Comparison of ENCODE assay signal across 8 cellular contexts in the genomic region with DNA sequence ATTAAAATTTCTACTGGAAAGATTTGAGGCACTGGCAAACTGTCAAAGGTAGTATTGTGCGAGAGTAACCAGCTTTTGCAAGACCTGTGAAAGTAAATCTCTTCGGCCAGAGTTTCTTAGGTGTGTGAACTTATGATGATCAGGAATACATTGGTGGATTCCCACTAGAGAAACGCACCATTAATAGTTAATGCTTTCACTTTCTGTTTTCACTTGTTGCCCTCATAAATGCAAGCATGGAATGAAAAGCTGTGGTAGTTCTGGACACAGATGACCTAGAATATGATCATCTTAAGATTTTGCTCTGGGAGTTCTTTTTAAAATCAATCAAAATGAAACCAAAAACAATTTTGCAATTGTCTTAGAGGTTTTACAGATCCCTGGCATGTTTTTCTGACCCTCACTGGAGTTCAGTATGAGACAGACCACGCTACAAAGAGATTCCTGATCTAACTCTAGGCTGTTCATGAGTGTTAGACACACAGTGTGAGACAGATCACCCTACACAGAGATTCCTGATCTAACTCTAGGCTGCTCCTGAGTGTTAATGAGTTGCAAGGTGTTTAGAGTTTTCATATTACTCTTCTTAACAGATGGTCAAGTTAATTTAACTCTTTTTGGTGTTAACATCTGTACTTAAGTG.
A peak's percentile ranks its signal among the peaks of the same experiment; 100 is the strongest.
DNase-seq lines count a peak whose midpoint lies in the region; ATAC-seq and TF ChIP-seq lines count a peak whose summit lies in the region.

No MANE protein-coding gene starts in this region.

- H3K9me3 Mint-ChIP-seq in T-helper 2 cell treated with Interferon-gamma antibody and Interleukin-4, amounts not matched to agents 5 μg/mL and 100 μg/mL, for 36 hours: no peaks in the 10 kb centered on the region
- peaks cover 12% of the 10 kb centered on the region for H3K9me3 Mint-ChIP-seq in mesothelial cell of epicardium

- H3K36me3 ChIP-seq in GM23248 (ENCODE audit: low read depth): 0 out of 2 replicates have a peak, but pooled peaks cover 4% of the 10 kb centered on the region

- peaks cover 12% of the 10 kb centered on the region for H3K4me1 Mint-ChIP-seq in T-helper 2 cell treated with Interferon-gamma antibody and Interleukin-4, amounts not matched to agents 5 μg/mL and 100 μg/mL, for 36 hours (ENCODE audit: low read depth)
- peaks cover 16% of the 10 kb centered on the region for H3K4me1 Mint-ChIP-seq in mesothelial cell of epicardium

- H3K27ac ChIP-seq in GM23248: no peak overlapping the region

- in situ Hi-C loops in GM13976 (cut with MboI; ENCODE audit: low sequenced_read_pairs, unreplicated experiment) (no loop called here), GM23248 (cut with MboI) (loop anchor here (25.0 kb wide), 1 partner anchor 383 kb away; no protein-coding TSS in a partner anchor)

- H3K9me2 ChIP-seq in GM23248 (ENCODE audit: insufficient read depth): no peaks in the 10 kb centered on the region

- peak overlapping the region; percentile 44 for H3K4me3 ChIP-seq in GM23248

- TF ChIP-seq CTCF in GM13976 (IDR thresholded peaks at IDR 0.05; ENCODE audit: borderline replicate concordance, control extremely low read depth, extremely low read depth, insufficient read depth, missing control alignments): no peak
- TF ChIP-seq CTCF in mesothelial cell of epicardium (IDR thresholded peaks at IDR 0.05; ENCODE audit: unreplicated experiment): no peak

- H3K27me3 Mint-ChIP-seq in T-helper 2 cell treated with Interferon-gamma antibody and Interleukin-4, amounts not matched to agents 5 μg/mL and 100 μg/mL, for 36 hours (ENCODE audit: low read depth): no peaks in the 10 kb centered on the region
- no peaks in the 10 kb centered on the region for H3K27me3 Mint-ChIP-seq in mesothelial cell of epicardium (ENCODE audit: low read depth)

- WGBS in GM23248 (ENCODE audit: low coverage in 1 of 2, low lambda C conversion rate in 2 of 2, missing lambda C conversion rate in 2 of 2), 2 experiments: 23 to 31% methylated on average over 4 of the region's 4 CpGs

- peak overlapping the region; percentile 70 for H3K4me2 ChIP-seq in GM23248 (ENCODE audit: unreplicated experiment)

- H3K9ac ChIP-seq in GM23248: peak overlapping the region; percentile 19; the same call in 1 of the 2 replicates

- no peaks in the 10 kb centered on the region for H3K9me3 ChIP-seq in GM23248 (ENCODE audit: low read depth)

- H3K36me3 Mint-ChIP-seq in T-helper 2 cell treated with Interferon-gamma antibody and Interleukin-4, amounts not matched to agents 5 μg/mL and 100 μg/mL, for 36 hours (ENCODE audit: low read depth): peaks cover 9% of the 10 kb centered on the region
- H3K36me3 Mint-ChIP-seq in mesothelial cell of epicardium: peaks cover 22% of the 10 kb centered on the region

- no peak for ATAC-seq in GM18873 (IDR thresholded peaks at IDR 0.05; ENCODE audit: low FRiP score, unreplicated experiment)

- H3F3A ChIP-seq in GM23248 (ENCODE audit: insufficient read depth): no peaks in the 10 kb centered on the region

- H4K20me1 ChIP-seq in GM23248 (ENCODE audit: insufficient read depth): no peaks in the 10 kb centered on the region

- peak overlapping the region; percentile 60 for H3K4me3 Mint-ChIP-seq in T-helper 2 cell treated with Interferon-gamma antibody and Interleukin-4, amounts not matched to agents 5 μg/mL and 100 μg/mL, for 36 hours
- no peak overlapping the region for H3K4me3 Mint-ChIP-seq in mesothelial cell of epicardium

- H3K27me3 ChIP-seq in GM23248 (replicated peaks; ENCODE audit: insufficient read depth): no peaks in the 10 kb centered on the region

- no peaks in the 10 kb centered on the region for H3K79me2 ChIP-seq in GM23248 (ENCODE audit: insufficient read depth)

- H3K27ac Mint-ChIP-seq in T-helper 2 cell treated with Interferon-gamma antibody and Interleukin-4, amounts not matched to agents 5 μg/mL and 100 μg/mL, for 36 hours: peak overlapping the region; percentile 70
- peak overlapping the region; percentile 89 for H3K27ac Mint-ChIP-seq in mesothelial cell of epicardium

- H2AFZ ChIP-seq in GM23248: peak overlapping the region; percentile 20; the same call in 1 of the 2 replicates

- DNase-seq in GM13976 (ENCODE audit: low spot score): peak; percentile 25
- DNase-seq in GM23248: peak; percentile 38
- no peak for DNase-seq in T-helper 2 cell treated with Interferon-gamma antibody and Interleukin-4, amounts not matched to agents 5 μg/mL and 100 μg/mL, for 36 hours (ENCODE audit: low spot score)
- DNase-seq in mesothelial cell of epicardium (ENCODE audit: low spot score in 2 of 2, unreplicated experiment in 2 of 2): no peak
- DNase-seq in DMS53 treated with DMSO at 0.1 percent for 48 hours (lab: John Stamatoyannopoulos, UW; ENCODE audit: unreplicated experiment): no peak
- DNase-seq in NCI-H748 (lab: John Stamatoyannopoulos, UW; ENCODE audit: unreplicated experiment): no peak
- DNase-seq in NCI-H1092 (lab: John Stamatoyannopoulos, UW): no peak

- H3K4me1 ChIP-seq in GM23248 (ENCODE audit: insufficient read depth): peaks cover 11% of the 10 kb centered on the region; the same call in 1 of the 2 replicates

Comparison
In these comparisons a context has a peak if more than half of its experiments do, and no peak if none do; other contexts are left out.
1. DNase-seq: peak in GM13976 (single experiment) and GM23248 (single experiment); none in T-helper 2 cell treated with Interferon-gamma antibody and Interleukin-4, amounts not matched to agents 5 μg/mL and 100 μg/mL, for 36 hours (single experiment), mesothelial cell of epicardium (0 of 2), DMS53 treated with DMSO at 0.1 percent for 48 hours (single experiment), NCI-H748 (single experiment) and NCI-H1092 (single experiment).